ENCODE assay signal across 7 cellular contexts in the genomic region with DNA sequence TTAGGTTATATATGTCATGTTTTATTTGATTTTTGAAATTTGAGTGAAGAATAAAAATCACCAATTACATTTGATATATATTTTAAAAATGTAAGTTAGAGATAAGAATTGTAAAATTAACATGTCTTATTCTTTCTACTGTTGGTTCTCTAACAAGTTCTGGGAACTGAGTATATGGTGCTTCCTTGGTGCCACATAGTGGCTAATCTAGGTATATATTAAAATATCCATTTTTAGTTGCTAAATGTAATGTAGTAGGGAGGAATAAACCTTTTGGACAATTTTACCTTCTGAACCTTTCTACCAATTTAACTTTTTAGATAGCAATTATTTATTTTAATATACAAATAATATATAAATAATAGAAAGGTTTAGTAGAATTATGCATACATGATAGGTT. TPM values are rescaled to one million over a fixed set of nuclear protein-coding genes. Genes with fewer than 3 reads are reported as not detected.
DNase-seq lines count a peak whose midpoint lies in the region; ATAC-seq and TF ChIP-seq lines count a peak whose summit lies in the region.

No MANE protein-coding gene starts in this region.

- TF ChIP-seq CTCF in GM13976 (IDR thresholded peaks at IDR 0.05; ENCODE audit: borderline replicate concordance, control extremely low read depth, extremely low read depth, insufficient read depth, missing control alignments) = peak; percentile 5
- TF ChIP-seq CTCF in NB4 (IDR thresholded peaks at IDR 0.05; ENCODE audit: low read depth, low read length) = peak; percentile 18
- peak; percentile 28 for TF ChIP-seq CTCF in astrocyte of the cerebellum (IDR thresholded peaks at IDR 0.05; ENCODE audit: low read depth, low read length, missing control alignments)
- no peak for TF ChIP-seq CTCF in WERI-Rb-1 (IDR thresholded peaks at IDR 0.05; ENCODE audit: low read depth, low read length)

- H3K36me3 ChIP-seq in WERI-Rb-1 = no peaks in the 10 kb centered on the region

- peak; percentile 43 for DNase-seq in GM13976 (ENCODE audit: low spot score)
- DNase-seq in H4 (ENCODE audit: low spot score) = peak; percentile 40
- peak; percentile 51 for DNase-seq in NB4 (ENCODE audit: low read depth)
- DNase-seq in astrocyte of the cerebellum (ENCODE audit: low read depth) = no peak
- no peak for DNase-seq in left lobe of liver (ENCODE audit: low spot score)
- DNase-seq in HuH-7 (ENCODE audit: low spot score) = no peak
- DNase-seq in WERI-Rb-1 = no peak

- H3K4me3 ChIP-seq in NB4 (ENCODE audit: low read depth, low read length) (no peak overlapping the region), astrocyte of the cerebellum (ENCODE audit: low read depth, low read length) (no peak overlapping the region), WERI-Rb-1 (ENCODE audit: low read depth, low read length) (no peak overlapping the region)

- TF ChIP-seq POLR2A in NB4 (IDR thresholded peaks at IDR 0.05; ENCODE audit: extremely low read depth, insufficient read length) = no peak

- H3K9me3 ChIP-seq in WERI-Rb-1 (ENCODE audit: severe bottlenecking) = no peaks in the 10 kb centered on the region

- H3K27me3 ChIP-seq in WERI-Rb-1 (ENCODE audit: insufficient read depth, low read depth, severe bottlenecking) = no peaks in the 10 kb centered on the region

- in situ Hi-C loops in GM13976 (cut with MboI; ENCODE audit: low sequenced_read_pairs, unreplicated experiment) (loop anchor here (10.0 kb wide), 1 partner anchor 108 kb away; a partner anchor contains a TSS), astrocyte of the cerebellum (cut with HindIII; ENCODE audit: low sequenced_read_pairs) (loop anchor here (25.0 kb wide), 1 partner anchor 175 kb away; no protein-coding TSS in a partner anchor)

- H3K27ac ChIP-seq in WERI-Rb-1 = no peak overlapping the region

- ATAC-seq in left lobe of liver = peak; percentile 87

RNA-seq across cellular contexts. Expression of a gene that starts 17.5 kb away (rescaled TPM):
- total RNA-seq in H4 (2014; rRNA removed; shearing (Covaris generic)) = 1.3 and 1.8 TPM in 2 replicates
- total RNA-seq in left lobe of liver = 1.7 TPM

RNA-seq across cellular contexts. Expression of a gene that starts 50.9 kb away (rescaled TPM):
- 5.8 and 9.0 TPM in 2 replicates for total RNA-seq in H4 (2014; rRNA removed; shearing (Covaris generic))
- total RNA-seq in left lobe of liver = 0.81 TPM

RNA-seq across cellular contexts. Expression of a gene that starts 58.7 kb away (rescaled TPM):
- total RNA-seq in H4 (2014; rRNA removed; shearing (Covaris generic)) = not detected in 2 replicates
- total RNA-seq in left lobe of liver = not detected

Comparison
In these comparisons a context has a peak if more than half of its experiments do, and no peak if none do; other contexts are left out.
1. DNase-seq: peak in GM13976 (single experiment), H4 (single experiment) and NB4 (single experiment); none in astrocyte of the cerebellum (single experiment), left lobe of liver (single experiment), HuH-7 (single experiment) and WERI-Rb-1 (single experiment).